In genomic region chr2:125169764-125170146, GRCh38 we compare ENCODE assay signal across 21 cellular contexts.
"Had no signal": no experiment of that assay in that cellular context is flagged by ENCODE, and none has a peak within 500 bp of the region (broad histone marks: within the 10 kb centered on the region; RNA-seq: fewer than 3 reads in every experiment).

No MANE protein-coding gene starts in this region.

- H3K4me1 ChIP-seq: colonic mucosa, heart left ventricle, parathyroid adenoma, psoas muscle, right lobe of liver, spleen, testis, tibial nerve, upper lobe of right lung had no signal

- H3K27ac ChIP-seq: colonic mucosa, heart left ventricle, parathyroid adenoma, psoas muscle, right lobe of liver, spleen, testis, tibial nerve, upper lobe of right lung had no signal

- H3K36me3 ChIP-seq: colonic mucosa, heart left ventricle, right lobe of liver, spleen, tibial nerve, upper lobe of right lung had no signal

- H3K9me3 ChIP-seq: colonic mucosa, heart left ventricle, psoas muscle, right lobe of liver, testis, tibial nerve, upper lobe of right lung had no signal

- H3K27me3 ChIP-seq: colonic mucosa, heart left ventricle, right lobe of liver, spleen, testis, tibial nerve, upper lobe of right lung had no signal

- DNase-seq: colonic mucosa; dermis blood vessel endothelial cell; erythroblast; heart left ventricle; hypothalamus; kidney glomerular epithelial cell; naive B cell; occipital lobe; psoas muscle; retina; right lobe of liver; spleen; stimulated activated CD4-positive, alpha-beta T cell treated with anti-CD3 and anti-CD28 coated beads, Interleukin-15, amount 100 ng/mL, for 24 hours; stimulated activated CD4-positive, alpha-beta T cell treated with anti-CD3 and anti-CD28 coated beads, Interleukin-1b, Interleukin-23, amount 100 ng/mL, for 48 hours; stimulated activated CD4-positive, alpha-beta T cell treated with anti-CD3 and anti-CD28 coated beads, Interleukin-4, amount 100 ng/mL, for 24 hours; stimulated activated naive B cell treated with anti-CD40 and anti-IgM and Interleukin-4, amounts not matched to agents 10 μg/mL and 1 μg/mL and 100 μg/mL, for 72 hours; stimulated activated naive CD8-positive, alpha-beta T cell treated with anti-CD3 and anti-CD28 coated beads, Interleukin-15, amount 100 ng/mL, for 72 hours; testis; upper lobe of right lung had no signal

- ATAC-seq: heart left ventricle; psoas muscle; right lobe of liver; stimulated activated naive B cell treated with anti-CD40 and anti-IgM and Interleukin-4, amounts not matched to agents 10 μg/mL and 1 μg/mL and 100 μg/mL, for 72 hours; stimulated activated naive CD8-positive, alpha-beta T cell treated with anti-CD3 and anti-CD28 coated beads, Interleukin-15, amount 100 ng/mL, for 72 hours; upper lobe of right lung had no signal

- H3K4me3 ChIP-seq: colonic mucosa, heart left ventricle, psoas muscle, right lobe of liver, spleen, testis, tibial nerve, upper lobe of right lung had no signal
